8 cellular contexts compared by ENCODE assay signal in genomic region chr2:6526093-6526824, GRCh38.
DNase-seq lines count a peak whose midpoint lies in the region; ATAC-seq, FAIRE-seq and TF ChIP-seq lines count a peak whose summit lies in the region.

No MANE protein-coding gene starts in this region.

- H3K27ac ChIP-seq in OCI-LY3 (ENCODE audit: low read length) (no peak overlapping the region), kidney (ENCODE audit: low read depth in 2 of 2, low read length in 2 of 2) (no peak overlapping the region)

- no peak for FAIRE-seq in kidney (lab: Jason Lieb, UNC)
- no peak for FAIRE-seq in GM12892 (lab: Jason Lieb, UNC)

- ATAC-seq in HG02970 (IDR thresholded peaks at IDR 0.05; ENCODE audit: low FRiP score, unreplicated experiment): no peak
- ATAC-seq in HG03159 (IDR thresholded peaks at IDR 0.05; ENCODE audit: unreplicated experiment): no peak

- peak; percentile 24; the same call in 1 of the 2 replicates for TF ChIP-seq CTCF in Loucy (conservative IDR thresholded peaks at IDR 0.05; ENCODE audit: low read length)
- TF ChIP-seq CTCF in OCI-LY3 (IDR thresholded peaks at IDR 0.05; ENCODE audit: low read depth, low read length): peak; percentile 56
- peak; percentile 6 for TF ChIP-seq CTCF in kidney (IDR thresholded peaks at IDR 0.05; ENCODE audit: borderline replicate concordance, extremely low read depth, insufficient read depth)

- intact Hi-C loops in kidney (cut with DNase I): no loop called here

- DNase-seq in DMS53 (lab: John Stamatoyannopoulos, UW) (peak; percentile 77), kidney (no peak), glomerular visceral epithelial cell (ENCODE audit: extremely low spot score) (no peak), GM12892 (ENCODE audit: insufficient read length) (no peak)

- H3K9ac ChIP-seq in Loucy (ENCODE audit: low read depth, low read length, poor library complexity, severe bottlenecking) (no peak overlapping the region), OCI-LY3 (ENCODE audit: low read length) (no peak overlapping the region), kidney (ENCODE audit: low read length in 2 of 2) (no peak overlapping the region)

- H3K79me2 ChIP-seq in Loucy (ENCODE audit: insufficient read depth, low read length): no peaks in the 10 kb centered on the region
- H3K79me2 ChIP-seq in OCI-LY3 (ENCODE audit: low read length): no peaks in the 10 kb centered on the region

- H3K27me3 ChIP-seq in Loucy (ENCODE audit: insufficient read depth, low read length, poor library complexity, severe bottlenecking) (no peaks in the 10 kb centered on the region), OCI-LY3 (ENCODE audit: low read depth, low read length) (no peaks in the 10 kb centered on the region)

- no peak overlapping the region for H2AFZ ChIP-seq in Loucy (ENCODE audit: low read length)
- no peak overlapping the region for H2AFZ ChIP-seq in OCI-LY3 (ENCODE audit: low read depth, low read length)

- TF ChIP-seq POLR2A in GM12892 (IDR thresholded peaks at IDR 0.05; ENCODE audit: low read depth, low read length): no peak

- H3K36me3 ChIP-seq in Loucy (ENCODE audit: insufficient read depth, low read length): no peaks in the 10 kb centered on the region
- H3K36me3 ChIP-seq in OCI-LY3 (replicated peaks; ENCODE audit: low read depth, low read length): no peaks in the 10 kb centered on the region
- no peaks in the 10 kb centered on the region for H3K36me3 ChIP-seq in kidney (ENCODE audit: control insufficient read depth in 1 of 2, insufficient read depth in 2 of 2, low read length in 2 of 2)

- H3K4me2 ChIP-seq in Loucy (ENCODE audit: low read depth, low read length, poor library complexity, severe bottlenecking): no peak overlapping the region
- H3K4me2 ChIP-seq in OCI-LY3 (ENCODE audit: low read length): no peak overlapping the region

- H3K4me3 ChIP-seq in Loucy (ENCODE audit: low read length, poor library complexity, severe bottlenecking): no peak overlapping the region
- H3K4me3 ChIP-seq in OCI-LY3 (ENCODE audit: low read length): no peak overlapping the region
- H3K4me3 ChIP-seq in kidney (ENCODE audit: low read length in 2 of 2): no peak overlapping the region

- no peaks in the 10 kb centered on the region for H3F3A ChIP-seq in Loucy (ENCODE audit: low read depth)

- H3K4me1 ChIP-seq in Loucy (ENCODE audit: insufficient read depth, low read length, poor library complexity, severe bottlenecking) (no peaks in the 10 kb centered on the region), OCI-LY3 (ENCODE audit: low read length) (no peaks in the 10 kb centered on the region), kidney (ENCODE audit: control insufficient read depth in 1 of 2, insufficient read depth in 1 of 2, low read depth in 1 of 2, low read length in 2 of 2) (no peaks in the 10 kb centered on the region)

- no peaks in the 10 kb centered on the region for H4K20me1 ChIP-seq in Loucy (ENCODE audit: insufficient read depth, low read length, poor library complexity, severe bottlenecking)
- no peaks in the 10 kb centered on the region for H4K20me1 ChIP-seq in OCI-LY3 (ENCODE audit: insufficient read depth, low read length)

- H3K9me2 ChIP-seq in Loucy (replicated peaks; ENCODE audit: low read depth, low read length): no peaks in the 10 kb centered on the region

- H3K9me3 ChIP-seq in Loucy (ENCODE audit: insufficient read depth, low read depth, low read length) (no peaks in the 10 kb centered on the region), OCI-LY3 (ENCODE audit: insufficient read depth, low read length) (no peaks in the 10 kb centered on the region), kidney (ENCODE audit: control insufficient read depth in 1 of 2, low read length in 2 of 2) (no peaks in the 10 kb centered on the region)

Comparison
In these comparisons a context has a peak if more than half of its experiments do, and no peak if none do; other contexts are left out.
1. CTCF ChIP-seq: peak in every context shown above with its lines; median percentile 56 in OCI-LY3; 24 in Loucy; 6 in kidney.